Comparison of ENCODE assay signal across 19 cellular contexts in genomic region chr1:17298-17697, GRCh38. TPM values are rescaled to one million over a fixed set of nuclear protein-coding genes. Genes with fewer than 3 reads are reported as not detected.
DNase-seq lines count a peak whose midpoint lies in the region; ATAC-seq and TF ChIP-seq lines count a peak whose summit lies in the region.
"Not testable (repeated sequence)": the region's sequence is repeated elsewhere in the genome, so short reads cannot be mapped to it uniquely, and the experiment has no call there.
"Had no signal": no experiment of that assay in that cellular context is flagged by ENCODE, and none has a peak within 500 bp of the region (broad histone marks: within the 10 kb centered on the region; RNA-seq: fewer than 3 reads in every experiment).

No MANE protein-coding gene starts in this region.

- not testable (repeated sequence) for H3K36me3 Mint-ChIP-seq in Caco-2 (ENCODE audit: insufficient read depth, unreplicated experiment); activated CD8-positive, alpha-beta T cell treated with anti-CD3 and anti-CD28 coated beads, Interleukin-2, amount 10 ng/mL, durations not matched to agents 7 days and 5 days (ENCODE audit: low read depth); activated naive CD4-positive, alpha-beta T cell treated with anti-CD3 and anti-CD28 coated beads for 36 hours (ENCODE audit: low read depth); endothelial cell (ENCODE audit: low read depth, unreplicated experiment); neural crest cell (ENCODE audit: low read depth)

- not testable (repeated sequence) for H3K4me1 Mint-ChIP-seq in Caco-2 (ENCODE audit: low read depth, unreplicated experiment); activated CD8-positive, alpha-beta T cell treated with anti-CD3 and anti-CD28 coated beads, Interleukin-2, amount 10 ng/mL, durations not matched to agents 7 days and 5 days (ENCODE audit: low read depth); activated naive CD4-positive, alpha-beta T cell treated with anti-CD3 and anti-CD28 coated beads for 36 hours (ENCODE audit: low read depth); endothelial cell (ENCODE audit: unreplicated experiment); neural crest cell

- CTCF ChIA-PET in Caco-2 (lab: Charles Lee); activated CD8-positive, alpha-beta T cell treated with anti-CD3 and anti-CD28 coated beads, Interleukin-2, amount 10 ng/mL, durations not matched to agents 7 days and 5 days (lab: Charles Lee); activated naive CD4-positive, alpha-beta T cell treated with anti-CD3 and anti-CD28 coated beads for 36 hours (lab: Charles Lee): not testable (repeated sequence)

- not testable (repeated sequence) for H3K9me3 ChIP-seq in Caco-2, gastrocnemius medialis, tibial nerve

- TF ChIP-seq POLR2A in gastrocnemius medialis (IDR thresholded peaks at IDR 0.05); tibial nerve (IDR thresholded peaks at IDR 0.05): not testable (repeated sequence)

- peak; percentile 1 to 21 for DNase-seq in Caco-2
- peak; percentile 18 for DNase-seq in activated CD8-positive, alpha-beta T cell treated with anti-CD3 and anti-CD28 coated beads, Interleukin-2, amount 10 ng/mL, durations not matched to agents 7 days and 5 days
- DNase-seq in activated naive CD4-positive, alpha-beta T cell treated with anti-CD3 and anti-CD28 coated beads for 36 hours = peak; percentile 4
- DNase-seq in endothelial cell (ENCODE audit: low spot score) = peak; percentile 13
- DNase-seq in left lobe of liver (ENCODE audit: low spot score) = peak; percentile 45
- peak; percentile 3 for DNase-seq in neural crest cell (ENCODE audit: low read depth, low spot score)
- DNase-seq in gastrocnemius medialis = peak; percentile 1 to 14
- peak; percentile 4 to 11 for DNase-seq in tibial nerve (ENCODE audit: low spot score in 2 of 2)

- not testable (repeated sequence) for H3K4me3 ChIP-seq in Caco-2 (ENCODE audit: low read depth, low read length); gastrocnemius medialis; tibial nerve

- intact Hi-C loops in Caco-2 (cut with micrococcal nuclease; ENCODE audit: unreplicated experiment); activated naive CD4-positive, alpha-beta T cell treated with anti-CD3 and anti-CD28 coated beads for 36 hours (cut with micrococcal nuclease); gastrocnemius medialis (cut with DNase I; ENCODE audit: low total_unique reads): not testable (repeated sequence)

- not testable (repeated sequence) for H3K27me3 Mint-ChIP-seq in Caco-2 (ENCODE audit: insufficient read depth, unreplicated experiment); activated CD8-positive, alpha-beta T cell treated with anti-CD3 and anti-CD28 coated beads, Interleukin-2, amount 10 ng/mL, durations not matched to agents 7 days and 5 days (ENCODE audit: low read depth); activated naive CD4-positive, alpha-beta T cell treated with anti-CD3 and anti-CD28 coated beads for 36 hours (ENCODE audit: low read depth); endothelial cell (ENCODE audit: unreplicated experiment); neural crest cell (ENCODE audit: low read depth)

- H3K9me3 Mint-ChIP-seq in Caco-2 (ENCODE audit: unreplicated experiment); activated CD8-positive, alpha-beta T cell treated with anti-CD3 and anti-CD28 coated beads, Interleukin-2, amount 10 ng/mL, durations not matched to agents 7 days and 5 days (ENCODE audit: insufficient read depth); activated naive CD4-positive, alpha-beta T cell treated with anti-CD3 and anti-CD28 coated beads for 36 hours; endothelial cell (ENCODE audit: unreplicated experiment); neural crest cell: not testable (repeated sequence)

- not testable (repeated sequence) for H3K36me3 ChIP-seq in Caco-2 (ENCODE audit: control insufficient read depth, insufficient read depth, low read length); gastrocnemius medialis; tibial nerve

- not testable (repeated sequence) for H3K4me1 ChIP-seq in Caco-2, gastrocnemius medialis, tibial nerve

- TSS peak; percentile 17 for BruUV-seq in Caco-2 (replicated peaks; lab: Mats Ljungman, UMichigan)

- 80 to 98% methylated on average over 1 to 8 of the region's 12 CpGs for WGBS in tibial nerve, 2 donors

- not testable (repeated sequence) for TF ChIP-seq CTCF in Caco-2 (IDR thresholded peaks at IDR 0.05; ENCODE audit: insufficient read depth in 1 of 2, low read depth in 1 of 2, low read length in 1 of 2, severe bottlenecking in 1 of 2, unreplicated experiment in 1 of 2); endothelial cell (IDR thresholded peaks at IDR 0.05; ENCODE audit: unreplicated experiment); neural crest cell (conservative IDR thresholded peaks at IDR 0.05); gastrocnemius medialis (IDR thresholded peaks at IDR 0.05 in 4 of 5, conservative IDR thresholded peaks at IDR 0.05 in 1 of 5); tibial nerve (IDR thresholded peaks at IDR 0.05)

- not testable (repeated sequence) for H3K4me3 Mint-ChIP-seq in Caco-2 (ENCODE audit: unreplicated experiment); activated CD8-positive, alpha-beta T cell treated with anti-CD3 and anti-CD28 coated beads, Interleukin-2, amount 10 ng/mL, durations not matched to agents 7 days and 5 days; activated naive CD4-positive, alpha-beta T cell treated with anti-CD3 and anti-CD28 coated beads for 36 hours; endothelial cell (ENCODE audit: unreplicated experiment); neural crest cell

- not testable (repeated sequence) for H3K27ac ChIP-seq in gastrocnemius medialis, tibial nerve

- H3K27ac Mint-ChIP-seq in Caco-2 (ENCODE audit: unreplicated experiment); activated CD8-positive, alpha-beta T cell treated with anti-CD3 and anti-CD28 coated beads, Interleukin-2, amount 10 ng/mL, durations not matched to agents 7 days and 5 days; activated naive CD4-positive, alpha-beta T cell treated with anti-CD3 and anti-CD28 coated beads for 36 hours; endothelial cell (ENCODE audit: unreplicated experiment); neural crest cell (ENCODE audit: unreplicated experiment): not testable (repeated sequence)

- H3K27me3 ChIP-seq in Caco-2 (replicated peaks; ENCODE audit: control insufficient read depth, insufficient read depth, low read length); gastrocnemius medialis; tibial nerve: not testable (repeated sequence)

- not testable (repeated sequence) for TF ChIP-seq EP300 in tibial nerve (IDR thresholded peaks at IDR 0.05)

- in situ Hi-C loops in gastrocnemius medialis (cut with MboI; ENCODE audit: low sequenced_read_pairs in 4 of 4) = not testable (repeated sequence)

- POLR2A ChIA-PET in Caco-2 (lab: Charles Lee); activated CD8-positive, alpha-beta T cell treated with anti-CD3 and anti-CD28 coated beads, Interleukin-2, amount 10 ng/mL, durations not matched to agents 7 days and 5 days (lab: Charles Lee): not testable (repeated sequence)

- ATAC-seq in activated CD8-positive, alpha-beta T cell treated with anti-CD3 and anti-CD28 coated beads, Interleukin-2, amount 10 ng/mL, durations not matched to agents 7 days and 5 days; left lobe of liver; gastrocnemius medialis: not testable (repeated sequence)

RNA-seq across cellular contexts. Expression of gene OR4F5, which starts 47.9 kb away (rescaled TPM):
- total RNA-seq in Caco-2 (2022) = not detected in 2 replicates
- not detected for total RNA-seq in activated CD8-positive, alpha-beta T cell treated with anti-CD3 and anti-CD28 coated beads, Interleukin-2, amount 10 ng/mL, durations not matched to agents 7 days and 5 days
- not detected for total RNA-seq in activated naive CD4-positive, alpha-beta T cell treated with anti-CD3 and anti-CD28 coated beads for 36 hours
- not detected for total RNA-seq in endothelial cell (ENCODE audit: unreplicated experiment)
- total RNA-seq in left lobe of liver = not detected
- not detected in 2 replicates for total RNA-seq in neural crest cell
- total RNA-seq in gastrocnemius medialis = not detected
- total RNA-seq in tibial nerve = not detected
- total RNA-seq: activated B cell treated with CpG ODN at 0.5 μM for 24 hours; activated CD4-positive, alpha-beta memory T cell treated with anti-CD3 and anti-CD28 coated beads, Interleukin-2, amount 10 ng/mL, durations not matched to agents 7 days and 5 days; CD4-positive, alpha-beta memory T cell; cerebellum; Daoy; endothelial cell of umbilical vein; frontal cortex; mesothelial cell of epicardium; naive thymus-derived CD4-positive, alpha-beta T cell; occipital lobe; Right ventricle myocardium superior had no signal
